Comparison of ENCODE assay signal across 18 cellular contexts in the genomic region with DNA sequence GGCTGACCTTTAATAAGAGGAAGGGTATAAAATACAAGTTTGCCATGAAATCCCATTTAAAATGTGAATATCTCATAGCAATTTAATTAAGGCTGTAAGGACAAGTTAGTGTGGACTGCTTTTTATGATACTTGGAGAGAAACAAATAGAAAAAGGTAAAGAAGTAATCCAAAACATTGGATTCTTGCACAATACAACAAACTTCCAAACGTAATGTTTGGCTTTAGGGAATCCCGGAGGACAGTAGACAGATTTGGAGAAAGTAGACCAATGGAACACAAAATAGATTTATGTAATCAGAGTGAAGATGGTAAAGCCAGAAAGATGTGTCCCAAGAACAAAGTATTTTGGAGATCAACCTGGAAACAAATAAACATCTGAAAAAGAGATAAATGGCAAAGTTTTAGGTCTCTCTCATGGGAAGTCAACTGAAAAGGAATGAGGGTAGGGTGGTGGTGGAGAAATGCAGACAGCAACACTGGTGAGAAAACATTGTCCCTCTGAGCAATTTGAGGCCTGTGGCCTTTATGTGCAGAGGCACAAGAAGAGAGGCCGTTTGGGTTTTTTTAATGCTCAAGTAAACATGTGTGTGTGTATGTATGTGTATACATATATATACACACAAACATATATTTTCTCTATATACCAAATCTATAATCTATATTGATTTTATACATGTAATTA.
DNase-seq lines count a peak whose midpoint lies in the region; ATAC-seq, FAIRE-seq and TF ChIP-seq lines count a peak whose summit lies in the region.
"Had no signal": no experiment of that assay in that cellular context is flagged by ENCODE, and none has a peak within 500 bp of the region (broad histone marks: within the 10 kb centered on the region; RNA-seq: fewer than 3 reads in every experiment).

No MANE protein-coding gene starts in this region.

- no peak overlapping the region for H4K8ac ChIP-seq in trophoblast cell (ENCODE audit: low read depth, low read length)

- no peak overlapping the region for H3K9ac ChIP-seq in trophoblast cell (ENCODE audit: low read length)

- no peak for TF ChIP-seq POLR2A in H54 (IDR thresholded peaks at IDR 0.05; ENCODE audit: low read depth, low read length)

- H3K23ac ChIP-seq in trophoblast cell (ENCODE audit: low read length): no peak overlapping the region

- no peaks in the 10 kb centered on the region for H3K79me2 ChIP-seq in trophoblast cell (ENCODE audit: control insufficient read depth, insufficient read depth, low read length, poor library complexity)

- peaks cover 0 to 3% of the 10 kb centered on the region in 2 experiments for H3K4me1 ChIP-seq in trophoblast cell (ENCODE audit: control insufficient read depth in 1 of 2, insufficient read depth in 2 of 2, low read length in 2 of 2)

- H2BK120ac ChIP-seq in trophoblast cell (ENCODE audit: insufficient read depth, low read length, poor library complexity): no peak overlapping the region

- peak overlapping the region; percentile 53 for H3K4me2 ChIP-seq in trophoblast cell (ENCODE audit: low read length)

- H3K79me1 ChIP-seq in trophoblast cell (ENCODE audit: low read length): peaks cover 7% of the 10 kb centered on the region

- no peaks in the 10 kb centered on the region for H3K27me3 ChIP-seq in trophoblast cell (ENCODE audit: insufficient read depth, low read length)

- H3K4me3 ChIP-seq in trophoblast cell (ENCODE audit: low read depth, low read length): no peak overlapping the region

- H2AFZ ChIP-seq in trophoblast cell (ENCODE audit: insufficient read depth, low read length, poor library complexity): no peak overlapping the region

- peak; percentile 69 for DNase-seq in DMS 273 (lab: John Stamatoyannopoulos, UW; ENCODE audit: unreplicated experiment)
- peak; percentile 63 for DNase-seq in NCI-H69 (lab: John Stamatoyannopoulos, UW)
- peak; percentile 40 for DNase-seq in inferior parietal cortex (ENCODE audit: extremely low spot score)
- no peak for DNase-seq in trophoblast cell
- DNase-seq in H54 (ENCODE audit: insufficient read length, low spot score): no peak
- DNase-seq in NCI-H774 (lab: John Stamatoyannopoulos, UW): no peak
- no peak for DNase-seq in activated naive CD4-positive, alpha-beta T cell treated with anti-CD3 and anti-CD28 coated beads, Interleukin-2, amount 50 U/mL, for 16 hours
- DNase-seq: activated CD4-positive, alpha-beta memory T cell treated with anti-CD3 and anti-CD28 coated beads for 36 hours; activated T-cell treated with anti-CD3 and anti-CD28 coated beads, Interleukin-2, amount 50 U/mL, for 24 hours; MM.1S; naive thymus-derived CD8-positive, alpha-beta T cell; NCI-H2081 treated with DMSO at 0.1 percent for 48 hours; NCI-H526; stimulated activated naive CD4-positive, alpha-beta T cell; T-helper 17 cell had no signal

- H4K12ac ChIP-seq in trophoblast cell (ENCODE audit: low read depth, low read length): no peak overlapping the region

- no peak overlapping the region for H3K14ac ChIP-seq in trophoblast cell (ENCODE audit: low read length)

- no peak for FAIRE-seq in H54 (lab: Jason Lieb, UNC)
- FAIRE-seq: H1, urothelium cell line had no signal

- no peaks in the 10 kb centered on the region for H3K36me3 ChIP-seq in trophoblast cell (ENCODE audit: control insufficient read depth in 1 of 2, insufficient read depth in 2 of 2, low read length in 2 of 2)

- no peak overlapping the region for H3K4ac ChIP-seq in trophoblast cell (ENCODE audit: low read depth, low read length)

- H2BK5ac ChIP-seq in trophoblast cell (ENCODE audit: low read depth, low read length, poor library complexity): no peak overlapping the region

- H3K9me3 ChIP-seq in trophoblast cell (ENCODE audit: insufficient read depth, low read depth, low read length): no peaks in the 10 kb centered on the region

- H3K27ac ChIP-seq in trophoblast cell (ENCODE audit: low read depth, low read length): no peak overlapping the region

- H3K18ac ChIP-seq in trophoblast cell (ENCODE audit: low read length): no peak overlapping the region

- H2AK5ac ChIP-seq in trophoblast cell (ENCODE audit: low read length): no peak overlapping the region

- H4K91ac ChIP-seq in trophoblast cell (ENCODE audit: low read depth, low read length): no peak overlapping the region

- no peak for ATAC-seq in HG02870 (IDR thresholded peaks at IDR 0.05; ENCODE audit: unreplicated experiment)
- ATAC-seq: naive thymus-derived CD8-positive, alpha-beta T cell; T-helper 17 cell had no signal

- no peak overlapping the region for H2BK12ac ChIP-seq in trophoblast cell (ENCODE audit: low read length)

- no CpG with 5 or more reads among the region's 3 CpGs for WGBS in trophoblast cell (ENCODE audit: extremely low coverage, insufficient coverage, insufficient read length)

Comparison
In these comparisons a context has a peak if more than half of its experiments do, and no peak if none do; other contexts are left out.
1. DNase-seq: peak in DMS 273 (single experiment), NCI-H69 (single experiment) and inferior parietal cortex (single experiment); none in trophoblast cell (0 of 2), H54 (single experiment), NCI-H774 (single experiment) and activated naive CD4-positive, alpha-beta T cell treated with anti-CD3 and anti-CD28 coated beads, Interleukin-2, amount 50 U/mL, for 16 hours (single experiment).